Comparison of ENCODE assay signal across 8 cellular contexts in genomic region chr11:68751331-68751856, GRCh38. TPM values are rescaled to one million over a fixed set of nuclear protein-coding genes. Genes with fewer than 3 reads are reported as not detected.
A peak's percentile ranks its signal among the peaks of the same experiment; 100 is the strongest.
DNase-seq lines count a peak whose midpoint lies in the region; ATAC-seq and TF ChIP-seq lines count a peak whose summit lies in the region.

A gene with protein sequence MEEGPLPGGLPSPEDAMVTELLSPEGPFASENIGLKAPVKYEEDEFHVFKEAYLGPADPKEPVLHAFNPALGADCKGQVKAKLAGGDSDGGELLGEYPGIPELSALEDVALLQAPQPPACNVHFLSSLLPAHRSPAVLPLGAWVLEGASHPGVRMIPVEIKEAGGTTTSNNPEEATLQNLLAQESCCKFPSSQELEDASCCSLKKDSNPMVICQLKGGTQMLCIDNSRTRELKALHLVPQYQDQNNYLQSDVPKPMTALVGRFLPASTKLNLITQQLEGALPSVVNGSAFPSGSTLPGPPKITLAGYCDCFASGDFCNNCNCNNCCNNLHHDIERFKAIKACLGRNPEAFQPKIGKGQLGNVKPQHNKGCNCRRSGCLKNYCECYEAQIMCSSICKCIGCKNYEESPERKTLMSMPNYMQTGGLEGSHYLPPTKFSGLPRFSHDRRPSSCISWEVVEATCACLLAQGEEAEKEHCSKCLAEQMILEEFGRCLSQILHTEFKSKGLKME (minus strand): TSS chr11:68751520. CDS start chr11:68750660, 860 bp downstream.

- 0 out of 2 replicates have a peak, but pooled peaks cover 3% of the 10 kb centered on the region for H3K36me3 ChIP-seq in RWPE2 (ENCODE audit: low read depth)
- peaks cover 11% of the 10 kb centered on the region for H3K36me3 ChIP-seq in neutrophil
- H3K36me3 ChIP-seq in suprapubic skin, result peaks cover 8% of the 10 kb centered on the region

- H3K4me1 Mint-ChIP-seq in activated T-helper 2 cell treated with anti-CD3 and anti-CD28 coated beads, Interferon-gamma antibody, Interleukin-2, Interleukin-4, amounts not matched to agents 10 μg/mL and 5 μg/mL and 100 μg/mL, durations not matched to agents 14 hours and 24 hours and 36 hours (ENCODE audit: low read depth), result peaks cover 9% of the 10 kb centered on the region

- ATAC-seq in RWPE2 (ENCODE audit: low read depth), result peak; percentile 87
- no peak for ATAC-seq in GM18505 (IDR thresholded peaks at IDR 0.05; ENCODE audit: unreplicated experiment)

- TF ChIP-seq EP300 in suprapubic skin (IDR thresholded peaks at IDR 0.05), result no peak

- H3K27ac ChIP-seq in RWPE2 (ENCODE audit: poor library complexity, severe bottlenecking) (peak within 1 kb of the TSS; percentile 44), neutrophil (peak within 1 kb of the TSS; percentile 80), suprapubic skin (no peak within 1 kb of the TSS)

- H3K27me3 ChIP-seq in RWPE2 (ENCODE audit: insufficient read depth, poor library complexity, severe bottlenecking), result no peaks in the 10 kb centered on the region
- no peaks in the 10 kb centered on the region for H3K27me3 ChIP-seq in neutrophil
- H3K27me3 ChIP-seq in suprapubic skin, result no peaks in the 10 kb centered on the region

- no peak for TF ChIP-seq CTCF in RWPE2 (IDR thresholded peaks at IDR 0.05; ENCODE audit: poor library complexity, severe bottlenecking)
- peak; percentile 43 for TF ChIP-seq CTCF in neutrophil (IDR thresholded peaks at IDR 0.05)
- no peak for TF ChIP-seq CTCF in suprapubic skin (IDR thresholded peaks at IDR 0.05)

- intact Hi-C loops in activated T-helper 2 cell treated with anti-CD3 and anti-CD28 coated beads, Interferon-gamma antibody, Interleukin-2, Interleukin-4, amounts not matched to agents 10 μg/mL and 5 μg/mL and 100 μg/mL, durations not matched to agents 14 hours and 24 hours and 36 hours (cut with micrococcal nuclease), result loop anchor here (2.0 kb wide), 1 partner anchor 87 kb away; no protein-coding TSS in a partner anchor

- DNase-seq in GM04504 (ENCODE audit: low read depth) (peak; percentile 10), KBM-7 (peak; percentile 71), RWPE2 (ENCODE audit: low spot score) (peak; percentile 92), fibroblast of the conjunctiva (ENCODE audit: low read depth) (peak; percentile 17), suprapubic skin (ENCODE audit: low spot score in 2 of 2) (peak; percentile 87 to 93)
- peak; percentile 88 for DNase-seq in activated T-helper 2 cell treated with anti-CD3 and anti-CD28 coated beads, Interferon-gamma antibody, Interleukin-2, Interleukin-4, amounts not matched to agents 10 μg/mL and 5 μg/mL and 100 μg/mL, durations not matched to agents 14 hours and 24 hours and 36 hours (ENCODE audit: low spot score)

- TF ChIP-seq POLR2A in suprapubic skin (IDR thresholded peaks at IDR 0.05), result no peak
- no peak for TF ChIP-seq POLR2A in GM18505 (IDR thresholded peaks at IDR 0.05; ENCODE audit: borderline replicate concordance, extremely low read depth, insufficient read depth, insufficient read length)

- H3K36me3 Mint-ChIP-seq in activated T-helper 2 cell treated with anti-CD3 and anti-CD28 coated beads, Interferon-gamma antibody, Interleukin-2, Interleukin-4, amounts not matched to agents 10 μg/mL and 5 μg/mL and 100 μg/mL, durations not matched to agents 14 hours and 24 hours and 36 hours (ENCODE audit: low read depth), result peaks cover 8% of the 10 kb centered on the region

- no peaks in the 10 kb centered on the region for H3K27me3 Mint-ChIP-seq in activated T-helper 2 cell treated with anti-CD3 and anti-CD28 coated beads, Interferon-gamma antibody, Interleukin-2, Interleukin-4, amounts not matched to agents 10 μg/mL and 5 μg/mL and 100 μg/mL, durations not matched to agents 14 hours and 24 hours and 36 hours (ENCODE audit: low read depth)

- H3K4me1 ChIP-seq in RWPE2 (ENCODE audit: insufficient read depth, poor library complexity, severe bottlenecking) (no peaks in the 10 kb centered on the region), neutrophil (ENCODE audit: control insufficient read depth in 1 of 2, insufficient read depth in 1 of 2, low read depth in 1 of 2, low read length in 1 of 2) (peaks cover 29 to 36% of the 10 kb centered on the region in 2 experiments), suprapubic skin (peaks cover 18% of the 10 kb centered on the region)

- H3K4me3 ChIP-seq in RWPE2 (ENCODE audit: severe bottlenecking) (peak within 1 kb of the TSS; percentile 71), neutrophil (ENCODE audit: low read depth in 1 of 2, low read length in 1 of 2) (peak within 1 kb of the TSS; percentile 58 to 71), suprapubic skin (peak within 1 kb of the TSS; percentile 59)

- peak within 1 kb of the TSS; percentile 33 for H3K27ac Mint-ChIP-seq in activated T-helper 2 cell treated with anti-CD3 and anti-CD28 coated beads, Interferon-gamma antibody, Interleukin-2, Interleukin-4, amounts not matched to agents 10 μg/mL and 5 μg/mL and 100 μg/mL, durations not matched to agents 14 hours and 24 hours and 36 hours

- H3K9me3 ChIP-seq in RWPE2 (ENCODE audit: severe bottlenecking), result no peaks in the 10 kb centered on the region
- no peaks in the 10 kb centered on the region for H3K9me3 ChIP-seq in neutrophil
- no peaks in the 10 kb centered on the region for H3K9me3 ChIP-seq in suprapubic skin

- in situ Hi-C loops in KBM-7 (cut with MboI; ENCODE audit: low pct_unique_long_range_greater_than_20kb, low sequenced_read_pairs), result no loop called here

- H3K4me3 Mint-ChIP-seq in activated T-helper 2 cell treated with anti-CD3 and anti-CD28 coated beads, Interferon-gamma antibody, Interleukin-2, Interleukin-4, amounts not matched to agents 10 μg/mL and 5 μg/mL and 100 μg/mL, durations not matched to agents 14 hours and 24 hours and 36 hours (ENCODE audit: low read depth), result peak within 1 kb of the TSS; percentile 78

- H3K9me3 Mint-ChIP-seq in activated T-helper 2 cell treated with anti-CD3 and anti-CD28 coated beads, Interferon-gamma antibody, Interleukin-2, Interleukin-4, amounts not matched to agents 10 μg/mL and 5 μg/mL and 100 μg/mL, durations not matched to agents 14 hours and 24 hours and 36 hours, result no peaks in the 10 kb centered on the region

- WGBS in suprapubic skin, result 0% methylated on average over 4 of the region's 42 CpGs

RNA-seq across cellular contexts. Expression of the gene that starts here (rescaled TPM):
- total RNA-seq in activated T-helper 2 cell treated with anti-CD3 and anti-CD28 coated beads, Interferon-gamma antibody, Interleukin-2, Interleukin-4, amounts not matched to agents 10 μg/mL and 5 μg/mL and 100 μg/mL, durations not matched to agents 14 hours and 24 hours and 36 hours, result 3.8 and 5.5 TPM in 2 replicates
- total RNA-seq in suprapubic skin, result 1 to 10 TPM; 1.2 to 3.5 (median 2.8) TPM

Comparison
In these comparisons a context has a peak if more than half of its experiments do, and no peak if none do; other contexts are left out.
1. DNase-seq: peak in every context shown above with its lines; median percentile 92 in RWPE2; 90 in suprapubic skin; 88 in activated T-helper 2 cell treated with anti-CD3 and anti-CD28 coated beads, Interferon-gamma antibody, Interleukin-2, Interleukin-4, amounts not matched to agents 10 μg/mL and 5 μg/mL and 100 μg/mL, durations not matched to agents 14 hours and 24 hours and 36 hours; 71 in KBM-7; 17 in fibroblast of the conjunctiva; 10 in GM04504.